ENCODE assay signal across 8 cellular contexts in genomic region chr11:64036081-64037026, GRCh38.
DNase-seq lines count a peak whose midpoint lies in the region; ATAC-seq lines count a peak whose summit lies in the region.

No MANE protein-coding gene starts in this region.

- ATAC-seq in GM19397 (IDR thresholded peaks at IDR 0.05; ENCODE audit: unreplicated experiment) (no peak), GM19395 (IDR thresholded peaks at IDR 0.05; ENCODE audit: unreplicated experiment) (no peak)

- H3K9ac ChIP-seq in adipocyte (ENCODE audit: low read length), result no peak overlapping the region
- H3K9ac ChIP-seq in iPS-18a (ENCODE audit: low read length), result no peak overlapping the region

- peak; percentile 40 for DNase-seq in SIG-M5 treated with dmso at 0.1 percent for 504 hours (lab: John Stamatoyannopoulos, UW; ENCODE audit: unreplicated experiment)
- no peak for DNase-seq in SIG-M5 (lab: John Stamatoyannopoulos, UW)
- DNase-seq in adipocyte (ENCODE audit: low read depth), result peak; percentile 74
- DNase-seq in stimulated activated CD8-positive, alpha-beta memory T cell treated with anti-CD3 and anti-CD28 coated beads, Interleukin-4, amount 100 ng/mL, for 48 hours, result peak; percentile 32
- DNase-seq in T-helper 9 cell, result no peak

- peaks cover 18% of the 10 kb centered on the region for H3K27me3 ChIP-seq in adipocyte (replicated peaks; ENCODE audit: control insufficient read depth, insufficient read depth, low read length)
- H3K27me3 ChIP-seq in iPS-18a (ENCODE audit: control insufficient read depth, insufficient read depth, low read length), result peaks cover 96% of the 10 kb centered on the region

- H3K36me3 ChIP-seq in adipocyte (ENCODE audit: control insufficient read depth, insufficient read depth, low read length, severe bottlenecking) (no peaks in the 10 kb centered on the region), iPS-18a (ENCODE audit: control insufficient read depth, low read depth, low read length) (no peaks in the 10 kb centered on the region)

- no peak overlapping the region for H3K27ac ChIP-seq in iPS-18a (ENCODE audit: low read length)

- H3K9me3 ChIP-seq in adipocyte (ENCODE audit: control insufficient read depth, low read length) (no peaks in the 10 kb centered on the region), iPS-18a (ENCODE audit: control insufficient read depth, low read depth, low read length) (no peaks in the 10 kb centered on the region)

- no peaks in the 10 kb centered on the region for H3K4me1 ChIP-seq in adipocyte (ENCODE audit: control insufficient read depth, insufficient read depth, low read length)
- no peaks in the 10 kb centered on the region for H3K4me1 ChIP-seq in iPS-18a (ENCODE audit: control insufficient read depth, low read depth, low read length)

- peak overlapping the region; percentile 70 for H3K4me3 ChIP-seq in adipocyte (ENCODE audit: low read length)
- H3K4me3 ChIP-seq in iPS-18a (ENCODE audit: low read length), result peak overlapping the region; percentile 51

Comparison
In these comparisons a context has a peak if more than half of its experiments do, and no peak if none do; other contexts are left out.
1. DNase-seq: peak in SIG-M5 treated with dmso at 0.1 percent for 504 hours (single experiment), adipocyte (single experiment) and stimulated activated CD8-positive, alpha-beta memory T cell treated with anti-CD3 and anti-CD28 coated beads, Interleukin-4, amount 100 ng/mL, for 48 hours (single experiment); none in SIG-M5 (single experiment) and T-helper 9 cell (single experiment).